Comparison of ENCODE assay signal across 20 cellular contexts in genomic region chr20:23746321-23746720, GRCh38. TPM values are rescaled to one million over a fixed set of nuclear protein-coding genes. Genes with fewer than 3 reads are reported as not detected.
A peak's percentile ranks its signal among the peaks of the same experiment; 100 is the strongest.
DNase-seq lines count a peak whose midpoint lies in the region; TF ChIP-seq lines count a peak whose summit lies in the region.
"Had no signal": no experiment of that assay in that cellular context is flagged by ENCODE, and none has a peak within 500 bp of the region (broad histone marks: within the 10 kb centered on the region; RNA-seq: fewer than 3 reads in every experiment).

No MANE protein-coding gene starts in this region.

- DNase-seq in esophagus muscularis mucosa (ENCODE audit: extremely low spot score) (peak; percentile 89), osteoblast (ENCODE audit: insufficient read length, low spot score, missing footprints) (peak; percentile 11), kidney glomerular epithelial cell (lab: John Stamatoyannopoulos, UW) (no peak), RWPE1 (ENCODE audit: low spot score) (no peak), DMS53 treated with DMSO at 0.1 percent for 48 hours (lab: John Stamatoyannopoulos, UW; ENCODE audit: unreplicated experiment) (no peak)
- DNase-seq: 8988T; ACHN; BE2C; C1 segment of cervical spinal cord; CD4-positive, alpha-beta memory T cell; CD4-positive, CD25-positive, alpha-beta regulatory T cell; CD8-positive, alpha-beta memory T cell; COR-L47; DMS 273 treated with DMSO at 0.1 percent for 48 hours; DMS153; DMS53; DMS79 treated with DMSO at 0.1 percent for 48 hours; GF-D8 had no signal

- H3K36me3 ChIP-seq in esophagus muscularis mucosa (no peaks in the 10 kb centered on the region), osteoblast (ENCODE audit: insufficient read depth, low read length) (no peaks in the 10 kb centered on the region)
- H3K36me3 ChIP-seq: BE2C, BLaER1 had no signal

- no peak for TF ChIP-seq POLR2A in esophagus muscularis mucosa (IDR thresholded peaks at IDR 0.05; ENCODE audit: low read depth)

- TF ChIP-seq CTCF in esophagus muscularis mucosa (IDR thresholded peaks at IDR 0.05), result no peak
- no peak for TF ChIP-seq CTCF in osteoblast (IDR thresholded peaks at IDR 0.05; ENCODE audit: extremely low read depth, low read depth, low read length)
- no peak for TF ChIP-seq CTCF in RWPE1 (conservative IDR thresholded peaks at IDR 0.05; ENCODE audit: low read depth)

- CTCF ChIA-PET in RWPE1 (lab: Yijun Ruan, JAX), result no interaction called here

- H3K27ac ChIP-seq in esophagus muscularis mucosa (replicated peaks in 1 of 4), result no peak overlapping the region
- no peak overlapping the region for H3K27ac ChIP-seq in osteoblast (ENCODE audit: low read depth, low read length)
- H3K27ac ChIP-seq in RWPE1, result no peak overlapping the region
- H3K27ac ChIP-seq: BLaER1 had no signal

- no peaks in the 10 kb centered on the region for H3K79me2 ChIP-seq in osteoblast (ENCODE audit: insufficient read depth, low read length)

- no peak overlapping the region for H2AFZ ChIP-seq in osteoblast (ENCODE audit: low read length)

- POLR2A ChIA-PET in RWPE1 (lab: Yijun Ruan, JAX; ENCODE audit: low non-redundant PET), result no interaction called here

- no peaks in the 10 kb centered on the region for H4K20me1 ChIP-seq in osteoblast (ENCODE audit: insufficient read depth, low read length)
- H4K20me1 ChIP-seq: BLaER1 had no signal

- H3K4me2 ChIP-seq in osteoblast (ENCODE audit: insufficient read depth, low read length), result no peak overlapping the region
- H3K4me2 ChIP-seq: BLaER1 had no signal

- no peak for TF ChIP-seq EP300 in esophagus muscularis mucosa (IDR thresholded peaks at IDR 0.05)

- H3K4me3 ChIP-seq in esophagus muscularis mucosa (no peak overlapping the region), osteoblast (ENCODE audit: insufficient read depth, low read length) (no peak overlapping the region)
- H3K4me3 ChIP-seq: BLaER1 had no signal

- no peaks in the 10 kb centered on the region for H3K9me3 ChIP-seq in esophagus muscularis mucosa
- no peaks in the 10 kb centered on the region for H3K9me3 ChIP-seq in osteoblast (ENCODE audit: low read depth, low read length)
- H3K9me3 ChIP-seq: BE2C, BLaER1 had no signal

- no peaks in the 10 kb centered on the region for H3K4me1 ChIP-seq in esophagus muscularis mucosa
- peaks cover 5% of the 10 kb centered on the region for H3K4me1 ChIP-seq in osteoblast (ENCODE audit: insufficient read depth, low read length)
- H3K4me1 ChIP-seq: BE2C had no signal

- peaks cover 0 to 11% (median 0%) of the 10 kb centered on the region in 4 donors for H3K27me3 ChIP-seq in esophagus muscularis mucosa
- no peaks in the 10 kb centered on the region for H3K27me3 ChIP-seq in osteoblast (ENCODE audit: insufficient read depth, low read length)
- H3K27me3 ChIP-seq: BE2C, BLaER1 had no signal

- WGBS in esophagus muscularis mucosa, result 37% methylated on average over 6 of the region's 6 CpGs

- intact Hi-C loops in esophagus muscularis mucosa (cut with DNase I), result no loop called here

RNA-seq across cellular contexts. Expression of gene CST1, which starts 4.4 kb away (rescaled TPM):
- total RNA-seq in esophagus muscularis mucosa, result not detected
- total RNA-seq in osteoblast, result not detected in 2 replicates
- total RNA-seq: A673; CD4-positive, alpha-beta memory T cell; CD4-positive, CD25-positive, alpha-beta regulatory T cell; CD8-positive, alpha-beta memory T cell had no signal

RNA-seq across cellular contexts. Expression of gene CST4, which starts 57.5 kb away (rescaled TPM):
- not detected for total RNA-seq in esophagus muscularis mucosa
- not detected in 2 replicates for total RNA-seq in osteoblast
- total RNA-seq: A673; CD4-positive, alpha-beta memory T cell; CD4-positive, CD25-positive, alpha-beta regulatory T cell; CD8-positive, alpha-beta memory T cell had no signal

Comparison
In these comparisons a context has a peak if more than half of its experiments do, and no peak if none do; other contexts are left out.
1. DNase-seq: peak in esophagus muscularis mucosa (single experiment) and osteoblast (single experiment); none in kidney glomerular epithelial cell (single experiment), RWPE1 (single experiment) and DMS53 treated with DMSO at 0.1 percent for 48 hours (single experiment).